In the genomic region with DNA sequence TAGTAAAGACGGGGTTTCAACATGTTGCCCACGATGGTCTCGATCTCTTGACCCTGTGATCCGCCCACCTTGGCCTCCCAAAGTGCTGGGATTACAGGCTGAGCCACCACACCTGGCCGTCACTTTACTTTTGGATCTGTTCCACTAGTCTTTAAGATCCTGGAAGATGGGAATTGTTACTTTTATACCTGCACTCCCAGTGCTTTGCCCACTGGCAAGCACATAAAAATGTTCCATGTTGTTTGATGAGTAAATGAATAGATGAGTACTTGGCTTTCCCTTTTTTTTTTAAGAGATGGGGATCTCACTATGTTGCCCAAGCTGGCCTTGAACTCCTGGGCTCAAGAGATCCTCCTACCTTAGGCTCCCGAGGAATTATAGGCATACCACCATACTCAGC, we compare ENCODE assay signal across 33 cellular contexts.
A peak's percentile ranks its signal among the peaks of the same experiment; 100 is the strongest.
DNase-seq lines count a peak whose midpoint lies in the region; ATAC-seq and TF ChIP-seq lines count a peak whose summit lies in the region.
"Had no signal": no experiment of that assay in that cellular context is flagged by ENCODE, and none has a peak within 500 bp of the region (broad histone marks: within the 10 kb centered on the region; RNA-seq: fewer than 3 reads in every experiment).

No MANE protein-coding gene starts in this region.

- no peaks in the 10 kb centered on the region for H3K4me1 Mint-ChIP-seq in CD14-positive monocyte
- H3K4me1 Mint-ChIP-seq: B cell; CD4-positive, alpha-beta memory T cell; CD4-positive, CD25-positive, alpha-beta regulatory T cell; CD8-positive, alpha-beta memory T cell had no signal

- ATAC-seq in HG02970 (IDR thresholded peaks at IDR 0.05; ENCODE audit: low FRiP score, unreplicated experiment) (no peak), gastrocnemius medialis (no peak)
- ATAC-seq: A549; CD8-positive, alpha-beta T cell had no signal

- in situ Hi-C loops in gastrocnemius medialis (cut with MboI; ENCODE audit: low sequenced_read_pairs in 4 of 4) = loop anchor here in 1 of 4 donors (10.0 kb wide), 1 partner anchor 83 kb away; no protein-coding TSS in a partner anchor

- H3K4me3 Mint-ChIP-seq in CD14-positive monocyte = no peak overlapping the region
- H3K4me3 Mint-ChIP-seq: B cell; CD4-positive, alpha-beta memory T cell; CD4-positive, alpha-beta T cell; CD4-positive, CD25-positive, alpha-beta regulatory T cell; CD8-positive, alpha-beta memory T cell; CD8-positive, alpha-beta T cell had no signal

- H3K4me3 ChIP-seq in LNCaP clone FGC (ENCODE audit: low read depth, low read length) = no peak overlapping the region
- H3K4me3 ChIP-seq in prostate gland = no peak overlapping the region
- H3K4me3 ChIP-seq in gastrocnemius medialis = no peak overlapping the region
- H3K4me3 ChIP-seq: A549; BLaER1; BLaER1 treated with 17β-estradiol and CSF1 and Interleukin-3, amounts not matched to agents 10 nM and 100 nM had no signal

- TF ChIP-seq CTCF in C4-2B (conservative IDR thresholded peaks at IDR 0.05) = no peak
- no peak for TF ChIP-seq CTCF in LNCaP clone FGC (IDR thresholded peaks at IDR 0.05; ENCODE audit: control insufficient read depth, extremely low read depth, insufficient read depth)
- no peak for TF ChIP-seq CTCF in VCaP (conservative IDR thresholded peaks at IDR 0.05)
- TF ChIP-seq CTCF in prostate gland (IDR thresholded peaks at IDR 0.05) = no peak
- no peak for TF ChIP-seq CTCF in CD14-positive monocyte (IDR thresholded peaks at IDR 0.05)
- TF ChIP-seq CTCF in gastrocnemius medialis (IDR thresholded peaks at IDR 0.05 in 4 of 5, conservative IDR thresholded peaks at IDR 0.05 in 1 of 5) = no peak

- H3K27me3 ChIP-seq in prostate gland (replicated peaks; ENCODE audit: insufficient read depth) = no peaks in the 10 kb centered on the region
- no peaks in the 10 kb centered on the region for H3K27me3 ChIP-seq in gastrocnemius medialis
- H3K27me3 ChIP-seq: BE2C, BLaER1 had no signal

- no peaks in the 10 kb centered on the region for H3K36me3 Mint-ChIP-seq in CD14-positive monocyte
- H3K36me3 Mint-ChIP-seq: CD4-positive, alpha-beta memory T cell; CD4-positive, CD25-positive, alpha-beta regulatory T cell; CD8-positive, alpha-beta memory T cell; CD8-positive, alpha-beta T cell had no signal

- H3K27ac Mint-ChIP-seq in CD14-positive monocyte = no peak overlapping the region
- H3K27ac Mint-ChIP-seq: B cell; CD4-positive, alpha-beta memory T cell; CD4-positive, alpha-beta T cell; CD4-positive, CD25-positive, alpha-beta regulatory T cell; CD8-positive, alpha-beta memory T cell; CD8-positive, alpha-beta T cell had no signal

- TF ChIP-seq POLR2A in prostate gland (IDR thresholded peaks at IDR 0.05) (no peak), gastrocnemius medialis (IDR thresholded peaks at IDR 0.05) (no peak)

- intact Hi-C loops in prostate gland (cut with DNase I) (loop anchor here (10.0 kb wide), 1 partner anchor 207 kb away; no protein-coding TSS in a partner anchor), CD14-positive monocyte (cut with micrococcal nuclease) (no loop called here), gastrocnemius medialis (cut with DNase I; ENCODE audit: low total_unique reads) (no loop called here)

- peaks cover 6% of the 10 kb centered on the region for H3K4me1 ChIP-seq in prostate gland (replicated peaks)
- no peaks in the 10 kb centered on the region for H3K4me1 ChIP-seq in gastrocnemius medialis
- H3K4me1 ChIP-seq: A549, BE2C, BLaER1 had no signal

- DNase-seq in LNCaP clone FGC (ENCODE audit: low read depth) (peak; percentile 95), prostate gland (ENCODE audit: low spot score) (peak; percentile 47), CD14-positive monocyte (ENCODE audit: low spot score) (no peak), gastrocnemius medialis (no peak), NCI-H510A treated with DMSO at 0.1 percent for 48 hours (lab: John Stamatoyannopoulos, UW) (no peak)
- DNase-seq: 8988T; ACHN; AML-193; BE2C; C1 segment of cervical spinal cord; Caco-2; Calu3; CD4-positive, alpha-beta memory T cell; CD4-positive, alpha-beta T cell; CD4-positive, CD25-positive, alpha-beta regulatory T cell; CD8-positive, alpha-beta memory T cell; CD8-positive, alpha-beta T cell; COR-L47; DMS 273 treated with DMSO at 0.1 percent for 48 hours; DMS153; DMS53; DMS79; DMS79 treated with DMSO at 0.1 percent for 48 hours; DND-41; EL had no signal

- H3K9me3 ChIP-seq in prostate gland (no peaks in the 10 kb centered on the region), gastrocnemius medialis (no peaks in the 10 kb centered on the region)
- H3K9me3 ChIP-seq: A549; BE2C; BLaER1; BLaER1 treated with 17β-estradiol and CSF1 and Interleukin-3, amounts not matched to agents 10 nM and 100 nM; Caco-2 had no signal

- 67% methylated on average over 6 of the region's 6 CpGs for WGBS in prostate gland

- H3K27me3 Mint-ChIP-seq in CD14-positive monocyte (ENCODE audit: low read depth in 3 of 3) = peaks cover 2 to 6% (median 4%) of the 10 kb centered on the region in 3 donors

- H3K9me3 Mint-ChIP-seq in CD14-positive monocyte = peaks cover 0 to 3% (median 0%) of the 10 kb centered on the region in 7 donors
- H3K9me3 Mint-ChIP-seq: CD4-positive, alpha-beta T cell; CD4-positive, CD25-positive, alpha-beta regulatory T cell; CD8-positive, alpha-beta memory T cell; CD8-positive, alpha-beta T cell had no signal

- H3K36me3 ChIP-seq in prostate gland = no peaks in the 10 kb centered on the region
- no peaks in the 10 kb centered on the region for H3K36me3 ChIP-seq in gastrocnemius medialis
- H3K36me3 ChIP-seq: BE2C; BLaER1; BLaER1 treated with 17β-estradiol and CSF1 and Interleukin-3, amounts not matched to agents 10 nM and 100 nM had no signal

- H3K27ac ChIP-seq in C4-2B (peak overlapping the region; percentile 78), VCaP (peak overlapping the region; percentile 50; the same call in 1 of the 2 replicates), prostate gland (peak overlapping the region in 1 of 2 donors; percentile 56), gastrocnemius medialis (no peak overlapping the region)
- H3K27ac ChIP-seq: 22Rv1; A549; BLaER1; BLaER1 treated with 17β-estradiol and CSF1 and Interleukin-3, amounts not matched to agents 10 nM and 100 nM had no signal

Comparison
In these comparisons a context has a peak if more than half of its experiments do, and no peak if none do; other contexts are left out.
1. H3K27ac ChIP-seq: peak in C4-2B (single experiment) and VCaP (single experiment); none in gastrocnemius medialis (0 of 4).
2. DNase-seq: peak in LNCaP clone FGC (single experiment) and prostate gland (single experiment); none in CD14-positive monocyte (single experiment), gastrocnemius medialis (0 of 2) and NCI-H510A treated with DMSO at 0.1 percent for 48 hours (single experiment).